ENCODE assay signal across 12 cellular contexts in genomic region chr2:3594493-3595281, GRCh38. TPM values are rescaled to one million over a fixed set of nuclear protein-coding genes. Genes with fewer than 3 reads are reported as not detected.
DNase-seq lines count a peak whose midpoint lies in the region; ATAC-seq and TF ChIP-seq lines count a peak whose summit lies in the region.
"Had no signal": no experiment of that assay in that cellular context is flagged by ENCODE, and none has a peak within 500 bp of the region (broad histone marks: within the 10 kb centered on the region; RNA-seq: fewer than 3 reads in every experiment).

COLEC11 (plus strand) TSS chr2:3595112; CDS start chr2:3604341, 9,229 bp downstream.

- 0 out of 2 replicates have a peak, but pooled peaks have one; percentile 7 for TF ChIP-seq CTCF in IMR-90 (conservative IDR thresholded peaks at IDR 0.05; ENCODE audit: low read depth, low read length)
- TF ChIP-seq CTCF in CD14-positive monocyte (IDR thresholded peaks at IDR 0.05), result no peak
- no peak for TF ChIP-seq CTCF in A673 (conservative IDR thresholded peaks at IDR 0.05; ENCODE audit: low read depth, low read length)
- no peak for TF ChIP-seq CTCF in natural killer cell (IDR thresholded peaks at IDR 0.05)

- H3K4me2 ChIP-seq in IMR-90 (ENCODE audit: low read depth, low read length), result peak within 1 kb of the TSS; percentile 6; the same call in 1 of the 2 replicates

- no peak within 1 kb of the TSS for H3K4me3 ChIP-seq in IMR-90 (ENCODE audit: insufficient read depth, low read depth, low read length)
- no peak within 1 kb of the TSS for H3K4me3 ChIP-seq in A673 (ENCODE audit: low read depth, low read length, poor library complexity, severe bottlenecking)

- H3K4me3 Mint-ChIP-seq in stimulated activated naive B cell treated with anti-CD40 and anti-IgM and Interleukin-4, amounts not matched to agents 10 μg/mL and 1 μg/mL and 100 μg/mL, for 72 hours, result no peak within 1 kb of the TSS
- H3K4me3 Mint-ChIP-seq in CD14-positive monocyte, result peak within 1 kb of the TSS in 1 of 2 donors; percentile 37
- H3K4me3 Mint-ChIP-seq in natural killer cell, result no peak within 1 kb of the TSS
- H3K4me3 Mint-ChIP-seq: activated CD8-positive, alpha-beta T cell treated with anti-CD3 and anti-CD28 coated beads for 36 hours; stimulated activated effector memory CD8-positive, alpha-beta T cell treated with anti-CD3 and anti-CD28 coated beads, Interleukin-12 subunit alpha, Interleukin-12 subunit beta, amount 100 ng/mL, for 72 hours had no signal

- H3K79me1 ChIP-seq in IMR-90 (ENCODE audit: low read depth in 1 of 2, low read length in 2 of 2), result no peaks in the 10 kb centered on the region

- peak within 1 kb of the TSS; percentile 26; the same call in 1 of the 2 replicates for H3K4ac ChIP-seq in IMR-90 (ENCODE audit: low read depth, low read length)

- peaks cover 4 to 5% of the 10 kb centered on the region in 2 donors for H3K27me3 Mint-ChIP-seq in stimulated activated naive B cell treated with anti-CD40 and anti-IgM and Interleukin-4, amounts not matched to agents 10 μg/mL and 1 μg/mL and 100 μg/mL, for 72 hours
- peaks cover 13 to 25% (median 15%) of the 10 kb centered on the region in 3 donors for H3K27me3 Mint-ChIP-seq in CD14-positive monocyte (ENCODE audit: low read depth in 3 of 3)
- H3K27me3 Mint-ChIP-seq in natural killer cell (ENCODE audit: low read depth in 2 of 2), result peaks cover 0 to 3% of the 10 kb centered on the region in 2 donors
- H3K27me3 Mint-ChIP-seq: activated CD8-positive, alpha-beta T cell treated with anti-CD3 and anti-CD28 coated beads for 36 hours had no signal

- no peak within 1 kb of the TSS for H3K56ac ChIP-seq in IMR-90 (ENCODE audit: extremely low read depth, insufficient read depth, low read length)

- H3K9me3 Mint-ChIP-seq in stimulated activated naive B cell treated with anti-CD40 and anti-IgM and Interleukin-4, amounts not matched to agents 10 μg/mL and 1 μg/mL and 100 μg/mL, for 72 hours, result no peaks in the 10 kb centered on the region
- H3K9me3 Mint-ChIP-seq in CD14-positive monocyte (peaks cover 0 to 4% (median 0%) of the 10 kb centered on the region in 7 donors), natural killer cell (no peaks in the 10 kb centered on the region)
- H3K9me3 Mint-ChIP-seq: activated CD8-positive, alpha-beta T cell treated with anti-CD3 and anti-CD28 coated beads for 36 hours; stimulated activated effector memory CD8-positive, alpha-beta T cell treated with anti-CD3 and anti-CD28 coated beads, Interleukin-12 subunit alpha, Interleukin-12 subunit beta, amount 100 ng/mL, for 72 hours had no signal

- 0 out of 2 replicates have a peak within 1 kb of the TSS, but pooled peaks have one; percentile 18 for H2AK5ac ChIP-seq in IMR-90 (ENCODE audit: low read depth, low read length)

- H3K14ac ChIP-seq in IMR-90 (replicated peaks; ENCODE audit: low read depth, low read length), result 0 out of 2 replicates have a peak within 1 kb of the TSS, but pooled peaks have one; percentile 8

- H3K27me3 ChIP-seq in IMR-90 (ENCODE audit: control insufficient read depth, insufficient read depth, low read length), result no peaks in the 10 kb centered on the region
- no peaks in the 10 kb centered on the region for H3K27me3 ChIP-seq in A673 (replicated peaks; ENCODE audit: insufficient read depth, low read depth, low read length, poor library complexity)

- dilution Hi-C loops in IMR-90 (cut with HindIII; ENCODE audit: low sequenced_read_pairs, unreplicated experiment), result no loop called here

- H3K27ac ChIP-seq in IMR-90 (ENCODE audit: insufficient read depth, low read length) (no peak within 1 kb of the TSS), A673 (ENCODE audit: low read depth, low read length, poor library complexity, severe bottlenecking) (no peak within 1 kb of the TSS)

- POLR2A ChIA-PET in IMR-90 (lab: Charles Lee; ENCODE audit: unreplicated experiment) (no interaction called here), A673 (lab: Charles Lee; ENCODE audit: low non-redundant PET) (no interaction called here)

- 0 out of 2 replicates have a peak, but pooled peaks cover 3% of the 10 kb centered on the region for H3K9me1 ChIP-seq in IMR-90 (ENCODE audit: insufficient read depth, low read length)

- intact Hi-C loops in IMR-90 (cut with micrococcal nuclease) (loop anchor here (5.0 kb wide), 1 partner anchor 38 kb away; no protein-coding TSS in a partner anchor), CD14-positive monocyte (cut with micrococcal nuclease) (no loop called here), A673 (cut with micrococcal nuclease; ENCODE audit: unreplicated experiment) (no loop called here), natural killer cell (cut with micrococcal nuclease) (no loop called here)

- peak within 1 kb of the TSS in 1 of 2 experiments; percentile 10; a peak in 2 of 4 replicates for H4K8ac ChIP-seq in IMR-90 (ENCODE audit: low read depth in 2 of 2, low read length in 2 of 2)

- H2AFZ ChIP-seq in IMR-90 (replicated peaks; ENCODE audit: low read length, poor library complexity), result peak within 1 kb of the TSS; percentile 86

- H2BK5ac ChIP-seq in IMR-90 (ENCODE audit: low read depth, low read length, poor library complexity, severe bottlenecking), result no peak within 1 kb of the TSS

- BruUV-seq in IMR-90 (replicated peaks; lab: Mats Ljungman, UMichigan) (no TSS peak), A673 (replicated peaks; lab: Mats Ljungman, UMichigan) (no TSS peak)

- H2BK15ac ChIP-seq in IMR-90 (ENCODE audit: low read depth, low read length), result no peak within 1 kb of the TSS

- H4K5ac ChIP-seq in IMR-90 (ENCODE audit: low read depth, low read length), result peak within 1 kb of the TSS; percentile 18; the same call in 1 of the 2 replicates

- TF ChIP-seq POLR2A in IMR-90 (IDR thresholded peaks at IDR 0.05; ENCODE audit: low read depth, low read length), result no peak

- peaks cover 20 to 27% of the 10 kb centered on the region in 2 donors for H3K4me1 Mint-ChIP-seq in stimulated activated naive B cell treated with anti-CD40 and anti-IgM and Interleukin-4, amounts not matched to agents 10 μg/mL and 1 μg/mL and 100 μg/mL, for 72 hours
- H3K4me1 Mint-ChIP-seq in CD14-positive monocyte (peaks cover 7% of the 10 kb centered on the region), natural killer cell (peaks cover 0 to 1% of the 10 kb centered on the region in 2 donors)

- 0 out of 2 replicates have a peak within 1 kb of the TSS, but pooled peaks have one; percentile 31 for H3K9ac ChIP-seq in IMR-90 (ENCODE audit: low read depth, low read length)

- DNase-seq in IMR-90 (no peak), dermis blood vessel endothelial cell (peak; percentile 64), left kidney (ENCODE audit: low read depth, low spot score) (peak; percentile 82), CD14-positive monocyte (ENCODE audit: low spot score) (no peak), NCI-H128 (lab: John Stamatoyannopoulos, UW; ENCODE audit: unreplicated experiment) (no peak), A673 (ENCODE audit: low spot score) (no peak), natural killer cell (no peak)
- no peak for DNase-seq in stimulated activated naive B cell treated with anti-CD40 and anti-IgM and Interleukin-4, amounts not matched to agents 10 μg/mL and 1 μg/mL and 100 μg/mL, for 72 hours
- DNase-seq: activated CD8-positive, alpha-beta T cell treated with anti-CD3 and anti-CD28 coated beads for 36 hours; NCI-H2081 had no signal

- H3K36me3 ChIP-seq in IMR-90 (ENCODE audit: control insufficient read depth, insufficient read depth, low read length) (no peaks in the 10 kb centered on the region), A673 (ENCODE audit: insufficient read depth, low read length, poor library complexity, severe bottlenecking) (no peaks in the 10 kb centered on the region)

- H3K9me3 ChIP-seq in IMR-90 (ENCODE audit: control insufficient read depth, insufficient read depth, low read length) (no peaks in the 10 kb centered on the region), A673 (ENCODE audit: low read depth, low read length, poor library complexity, severe bottlenecking) (no peaks in the 10 kb centered on the region)

- in situ Hi-C loops in IMR-90 (cut with MboI; ENCODE audit: low sequenced_read_pairs), result no loop called here

- no peak within 1 kb of the TSS; the same call in 1 of the 2 replicates for H3K18ac ChIP-seq in IMR-90 (ENCODE audit: low read depth, low read length)

- H4K91ac ChIP-seq in IMR-90 (ENCODE audit: insufficient read depth, low read depth, low read length), result peak within 1 kb of the TSS; percentile 35; the same call in 1 of the 2 replicates

- ATAC-seq in IMR-90 (ENCODE audit: low read depth), result peak; percentile 80
- ATAC-seq in stimulated activated naive B cell treated with anti-CD40 and anti-IgM and Interleukin-4, amounts not matched to agents 10 μg/mL and 1 μg/mL and 100 μg/mL, for 72 hours (replicated peaks), result no peak
- ATAC-seq in natural killer cell, result no peak
- ATAC-seq: activated CD8-positive, alpha-beta T cell treated with anti-CD3 and anti-CD28 coated beads for 36 hours; stimulated activated effector memory CD8-positive, alpha-beta T cell treated with anti-CD3 and anti-CD28 coated beads, Interleukin-12 subunit alpha, Interleukin-12 subunit beta, amount 100 ng/mL, for 72 hours had no signal

- 0 out of 2 replicates have a peak within 1 kb of the TSS, but pooled peaks have one; percentile 42 for H2BK20ac ChIP-seq in IMR-90 (ENCODE audit: low read depth, low read length)

- peak within 1 kb of the TSS; percentile 31 for H3K27ac Mint-ChIP-seq in stimulated activated naive B cell treated with anti-CD40 and anti-IgM and Interleukin-4, amounts not matched to agents 10 μg/mL and 1 μg/mL and 100 μg/mL, for 72 hours
- H3K27ac Mint-ChIP-seq in CD14-positive monocyte, result no peak within 1 kb of the TSS
- no peak within 1 kb of the TSS for H3K27ac Mint-ChIP-seq in natural killer cell
- H3K27ac Mint-ChIP-seq: activated CD8-positive, alpha-beta T cell treated with anti-CD3 and anti-CD28 coated beads for 36 hours; stimulated activated effector memory CD8-positive, alpha-beta T cell treated with anti-CD3 and anti-CD28 coated beads, Interleukin-12 subunit alpha, Interleukin-12 subunit beta, amount 100 ng/mL, for 72 hours had no signal

- H3K23ac ChIP-seq in IMR-90 (ENCODE audit: low read depth, low read length), result peak within 1 kb of the TSS; percentile 87

- WGBS in IMR-90 (ENCODE audit: extremely low coverage in 2 of 2, insufficient read length in 1 of 2), 2 experiments, result 29% methylated on average over 19 of the region's 40 CpGs; no CpG with 5 or more reads in 1 of the 2 experiments

- CTCF ChIA-PET in IMR-90 (lab: Yijun Ruan, JAX) (no interaction called here), A673 (lab: Charles Lee) (no interaction called here)

- no peak for TF ChIP-seq RAD21 in IMR-90 (IDR thresholded peaks at IDR 0.05; ENCODE audit: low read length)

- H2BK120ac ChIP-seq in IMR-90 (ENCODE audit: low read depth, low read length), result no peak within 1 kb of the TSS; the same call in 1 of the 2 replicates

- H4K20me1 ChIP-seq in IMR-90 (ENCODE audit: insufficient read depth, low read length), result no peaks in the 10 kb centered on the region

- peaks cover 16 to 31% of the 10 kb centered on the region in 2 donors for H3K36me3 Mint-ChIP-seq in stimulated activated naive B cell treated with anti-CD40 and anti-IgM and Interleukin-4, amounts not matched to agents 10 μg/mL and 1 μg/mL and 100 μg/mL, for 72 hours
- no peaks in the 10 kb centered on the region for H3K36me3 Mint-ChIP-seq in CD14-positive monocyte
- H3K36me3 Mint-ChIP-seq in natural killer cell, result no peaks in the 10 kb centered on the region
- H3K36me3 Mint-ChIP-seq: stimulated activated effector memory CD8-positive, alpha-beta T cell treated with anti-CD3 and anti-CD28 coated beads, Interleukin-12 subunit alpha, Interleukin-12 subunit beta, amount 100 ng/mL, for 72 hours had no signal

- H3K4me1 ChIP-seq in IMR-90 (ENCODE audit: control insufficient read depth, insufficient read depth, low read length), result peaks cover 3% of the 10 kb centered on the region; the same call in 1 of the 2 replicates
- no peaks in the 10 kb centered on the region for H3K4me1 ChIP-seq in A673 (ENCODE audit: insufficient read depth, low read length, poor library complexity, severe bottlenecking)

- peak within 1 kb of the TSS; percentile 78 for H2AK9ac ChIP-seq in IMR-90 (replicated peaks; ENCODE audit: low read depth, low read length, poor library complexity)

RNA-seq across cellular contexts. Expression of gene COLEC11, which starts in this region (rescaled TPM):
- under 0.01 and 0.28 TPM in 2 replicates for total RNA-seq in IMR-90 (2012; rRNA removed)
- 0.24 and 0.55 TPM in 2 replicates for polyA plus RNA-seq in IMR-90 (2012; rRNA removed)
- polyA plus RNA-seq in IMR-90 (2012; cell fraction: cytosol; rRNA removed), result 0.34 and 0.45 TPM in 2 replicates
- polyA plus RNA-seq in IMR-90 (2012; cell fraction: nucleus; rRNA removed; ENCODE audit: low replicate concordance), result 0.12 TPM in 1 of 2 replicates, not detected in the other
- total RNA-seq in dermis blood vessel endothelial cell, result 0.79 and 0.85 TPM in 2 replicates
- polyA plus RNA-seq in CD14-positive monocyte, result not detected
- 0.63 and 0.77 TPM in 2 replicates for total RNA-seq in A673 (2021)
- total RNA-seq in natural killer cell, result under 1 TPM in 1 of 3 donors, not detected in 2; 0.61 TPM
- total RNA-seq: Daoy had no signal

Comparison
In these comparisons a context has a peak if more than half of its experiments do, and no peak if none do; other contexts are left out.
1. Peak in ATAC-seq, H3K9ac ChIP-seq and H3K4me2 ChIP-seq in IMR-90; RNA of the gene not detected or under 1 TPM.
2. Peak in DNase-seq in dermis blood vessel endothelial cell; RNA of the gene not detected or under 1 TPM.